ENCODE assay signal across 8 cellular contexts in the genomic region with DNA sequence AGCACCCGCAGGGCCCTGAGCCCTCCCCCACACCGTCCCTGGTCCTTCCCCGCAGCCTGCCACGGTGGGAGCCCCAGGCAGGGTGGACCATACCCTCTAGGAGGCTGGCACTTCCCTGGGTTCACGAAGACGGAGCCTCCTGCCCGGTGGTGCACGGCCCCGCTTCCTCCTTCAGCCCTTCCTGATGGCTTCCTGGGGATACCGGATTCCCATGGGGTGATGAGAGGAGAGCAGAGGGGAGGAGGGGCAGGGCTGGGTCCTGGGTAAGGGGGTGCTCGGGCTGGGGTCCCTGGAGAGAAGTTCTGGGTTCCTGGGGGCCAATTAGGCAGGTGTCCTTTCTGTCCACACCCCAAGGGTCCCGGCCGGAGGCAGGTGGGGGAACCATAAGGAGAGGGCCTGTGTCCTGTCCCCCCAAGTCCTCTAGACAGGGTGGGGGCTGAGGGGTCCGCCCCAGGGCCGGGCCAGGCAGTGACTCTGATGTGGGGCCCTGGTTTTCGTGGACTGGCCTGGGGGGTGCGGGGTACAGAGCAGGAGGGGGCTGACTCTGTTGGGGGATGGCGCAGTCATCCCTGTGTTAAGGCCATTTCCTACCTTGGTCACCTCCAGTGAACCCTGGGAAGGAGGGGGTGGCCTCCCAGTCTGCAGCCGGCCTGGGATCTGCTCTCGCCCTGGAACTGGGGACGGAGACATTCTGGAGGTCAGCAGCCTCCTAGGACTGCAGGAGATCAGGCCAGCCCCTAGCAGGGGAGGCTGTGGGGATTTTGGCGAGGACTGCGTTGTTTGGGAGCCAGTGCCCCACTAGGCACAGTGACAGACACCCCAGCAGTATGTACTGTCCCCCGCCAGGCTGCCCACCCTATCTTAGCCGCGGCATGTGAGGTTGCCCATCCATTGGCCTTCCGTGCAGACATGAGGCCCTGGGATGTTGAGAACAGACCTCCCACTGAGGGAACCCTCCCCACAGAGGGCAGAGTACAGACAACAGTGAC.
A peak's percentile ranks its signal among the peaks of the same experiment; 100 is the strongest.
DNase-seq lines count a peak whose midpoint lies in the region; ATAC-seq, FAIRE-seq and TF ChIP-seq lines count a peak whose summit lies in the region.
"Not testable (repeated sequence)": the region's sequence is repeated elsewhere in the genome, so short reads cannot be mapped to it uniquely, and the experiment has no call there.

No MANE protein-coding gene starts in this region.

- not testable (repeated sequence) for H3K9ac ChIP-seq in HepG2 (ENCODE audit: insufficient read depth, low read depth, low read length)

- FAIRE-seq in HepG2 (lab: Jason Lieb, UNC): not testable (repeated sequence)

- TF ChIP-seq CTCF in GM12875 (IDR thresholded peaks at IDR 0.05; ENCODE audit: borderline replicate concordance, insufficient read depth, low read depth, low read length); activated B cell treated with CpG ODN at 0.5 μM for 24 hours (IDR thresholded peaks at IDR 0.05); HepG2 (CRISPR knock-in tag; IDR thresholded peaks at IDR 0.05); osteoblast (IDR thresholded peaks at IDR 0.05; ENCODE audit: extremely low read depth, low read depth, low read length); spleen (IDR thresholded peaks at IDR 0.05 in 8 of 11, conservative IDR thresholded peaks at IDR 0.05 in 3 of 11); upper lobe of left lung (IDR thresholded peaks at IDR 0.05): not testable (repeated sequence)

- CTCF ChIA-PET in activated B cell treated with CpG ODN at 0.5 μM for 24 hours (lab: Charles Lee); activated naive CD4-positive, alpha-beta T cell treated with anti-CD3 and anti-CD28 coated beads for 36 hours (lab: Charles Lee); HepG2 (lab: Yijun Ruan, JAX; ENCODE audit: low intra/inter-chr PET ratio, low total read pairs): not testable (repeated sequence)

- not testable (repeated sequence) for H3K27me3 ChIP-seq in HepG2 (ENCODE audit: control insufficient read depth in 1 of 2, insufficient read depth in 2 of 2, low read length in 2 of 2); osteoblast (ENCODE audit: insufficient read depth, low read length); upper lobe of left lung
- H3K27me3 ChIP-seq in spleen (replicated peaks in 1 of 7): peaks cover 0 to 19% (median 0%) of the 10 kb centered on the region in 7 donors

- H3K4me1 Mint-ChIP-seq in activated B cell treated with CpG ODN at 0.5 μM for 24 hours: peaks cover 16% of the 10 kb centered on the region
- H3K4me1 Mint-ChIP-seq in activated naive CD4-positive, alpha-beta T cell treated with anti-CD3 and anti-CD28 coated beads for 36 hours (ENCODE audit: low read depth): not testable (repeated sequence)

- not testable (repeated sequence) for DNase-seq in activated B cell treated with CpG ODN at 0.5 μM for 24 hours; HepG2 (ENCODE audit: low spot score)
- peak; percentile 1 for DNase-seq in activated naive CD4-positive, alpha-beta T cell treated with anti-CD3 and anti-CD28 coated beads for 36 hours
- DNase-seq in cardiac septum (ENCODE audit: low spot score) (peak; percentile 71), osteoblast (ENCODE audit: insufficient read length, low spot score, missing footprints) (peak; percentile 48), spleen (peak; percentile 50), upper lobe of left lung (peak; percentile 8 to 59)

- not testable (repeated sequence) for ATAC-seq in activated B cell treated with CpG ODN at 0.5 μM for 24 hours (ENCODE audit: low read depth)
- ATAC-seq in HepG2 (peak; percentile 22), upper lobe of left lung (ENCODE audit: low FRiP score in 2 of 2) (peak in 1 of 2 donors; percentile 27)

- H4K20me1 ChIP-seq in HepG2 (ENCODE audit: insufficient read depth, low read length); osteoblast (ENCODE audit: insufficient read depth, low read length): not testable (repeated sequence)

- H3K79me2 ChIP-seq in HepG2 (ENCODE audit: insufficient read depth, low read length); osteoblast (ENCODE audit: insufficient read depth, low read length): not testable (repeated sequence)

- H3K27me3 Mint-ChIP-seq in activated B cell treated with CpG ODN at 0.5 μM for 24 hours: not testable (repeated sequence)
- H3K27me3 Mint-ChIP-seq in activated naive CD4-positive, alpha-beta T cell treated with anti-CD3 and anti-CD28 coated beads for 36 hours (ENCODE audit: low read depth): peaks cover 29% of the 10 kb centered on the region

- intact Hi-C loops in activated B cell treated with CpG ODN at 0.5 μM for 24 hours (cut with micrococcal nuclease); activated naive CD4-positive, alpha-beta T cell treated with anti-CD3 and anti-CD28 coated beads for 36 hours (cut with micrococcal nuclease); cardiac septum (cut with DNase I); HepG2 (cut with micrococcal nuclease; ENCODE audit: unreplicated experiment); spleen (cut with DNase I; ENCODE audit: low total_unique reads): not testable (repeated sequence)

- in situ Hi-C loops in HepG2 (cut with HindIII; ENCODE audit: extremely low pct_ligation_motif_present, low pct_unique_long_range_greater_than_20kb): not testable (repeated sequence)

- BruUV-seq in HepG2 (replicated peaks; lab: Mats Ljungman, UMichigan): not testable (repeated sequence)

- TF ChIP-seq POLR2A in HepG2 (IDR thresholded peaks at IDR 0.05; ENCODE audit: insufficient read depth in 1 of 2, low read depth in 2 of 2, low read length in 2 of 2); spleen (IDR thresholded peaks at IDR 0.05); upper lobe of left lung (IDR thresholded peaks at IDR 0.05): not testable (repeated sequence)

- not testable (repeated sequence) for H3K9me3 Mint-ChIP-seq in activated B cell treated with CpG ODN at 0.5 μM for 24 hours; activated naive CD4-positive, alpha-beta T cell treated with anti-CD3 and anti-CD28 coated beads for 36 hours

- H3K4me2 ChIP-seq in HepG2 (ENCODE audit: low read depth, low read length); osteoblast (ENCODE audit: insufficient read depth, low read length): not testable (repeated sequence)

- H3K4me3 Mint-ChIP-seq in activated B cell treated with CpG ODN at 0.5 μM for 24 hours: peak overlapping the region; percentile 35
- not testable (repeated sequence) for H3K4me3 Mint-ChIP-seq in activated naive CD4-positive, alpha-beta T cell treated with anti-CD3 and anti-CD28 coated beads for 36 hours

- not testable (repeated sequence) for H3K27ac ChIP-seq in HepG2 (ENCODE audit: extremely low read length, insufficient read depth, low read length); osteoblast (ENCODE audit: low read depth, low read length); upper lobe of left lung
- H3K27ac ChIP-seq in spleen: peak overlapping the region in 1 of 8 donors; percentile 56

- peak overlapping the region; percentile 16 for H3K4me3 ChIP-seq in GM12875 (ENCODE audit: low read depth, low read length)
- not testable (repeated sequence) for H3K4me3 ChIP-seq in HepG2 (replicated peaks in 1 of 3; ENCODE audit: insufficient read depth in 1 of 3, low read depth in 2 of 3, low read length in 3 of 3); osteoblast (ENCODE audit: insufficient read depth, low read length); upper lobe of left lung
- peak overlapping the region in 1 of 8 donors; percentile 53 for H3K4me3 ChIP-seq in spleen

- TF ChIP-seq EP300 in HepG2 (IDR thresholded peaks at IDR 0.05; ENCODE audit: low read depth in 2 of 2, low read length in 2 of 2); HepG2 (CRISPR knock-in tag; IDR thresholded peaks at IDR 0.05; ENCODE audit: borderline replicate concordance); upper lobe of left lung (IDR thresholded peaks at IDR 0.05): not testable (repeated sequence)

- not testable (repeated sequence) for H3K4me1 ChIP-seq in HepG2 (ENCODE audit: insufficient read depth, low read length); osteoblast (ENCODE audit: insufficient read depth, low read length); spleen; upper lobe of left lung

- WGBS in HepG2 (ENCODE audit: low lambda C conversion rate): no CpG with 5 or more reads among the region's 27 CpGs
- WGBS in spleen, 5 donors: 45 to 68% (median 56%) methylated on average over 9 to 27 of the region's 27 CpGs
- WGBS in upper lobe of left lung, 2 donors: 65 to 72% methylated on average over 8 to 23 of the region's 27 CpGs

- H3K9me3 ChIP-seq in HepG2 (ENCODE audit: low read length); osteoblast (ENCODE audit: low read depth, low read length); spleen; upper lobe of left lung: not testable (repeated sequence)

- POLR2A ChIA-PET in activated B cell treated with CpG ODN at 0.5 μM for 24 hours (lab: Charles Lee): interaction anchor here (0.5 to 6.2 kb wide), 4 partner anchors 8 to 51 kb away, joined by 3 to 93 read pairs (median 4); no protein-coding TSS in a partner anchor
- POLR2A ChIA-PET in HepG2 (lab: Yijun Ruan, JAX): not testable (repeated sequence)

- TF ChIP-seq RAD21 in HepG2 (CRISPR knock-in tag; IDR thresholded peaks at IDR 0.05): not testable (repeated sequence)

- not testable (repeated sequence) for H2AFZ ChIP-seq in HepG2 (ENCODE audit: low read length); osteoblast (ENCODE audit: low read length)

- not testable (repeated sequence) for H3K27ac Mint-ChIP-seq in activated B cell treated with CpG ODN at 0.5 μM for 24 hours; activated naive CD4-positive, alpha-beta T cell treated with anti-CD3 and anti-CD28 coated beads for 36 hours

- not testable (repeated sequence) for H3K36me3 Mint-ChIP-seq in activated B cell treated with CpG ODN at 0.5 μM for 24 hours (ENCODE audit: low read depth); activated naive CD4-positive, alpha-beta T cell treated with anti-CD3 and anti-CD28 coated beads for 36 hours (ENCODE audit: low read depth)

- H3K36me3 ChIP-seq in HepG2 (replicated peaks in 1 of 2; ENCODE audit: control insufficient read depth in 1 of 2, insufficient read depth in 2 of 2, low read length in 2 of 2); osteoblast (ENCODE audit: insufficient read depth, low read length); spleen; upper lobe of left lung: not testable (repeated sequence)
